ENCODE assay signal across 1 cellular context in the genomic region with DNA sequence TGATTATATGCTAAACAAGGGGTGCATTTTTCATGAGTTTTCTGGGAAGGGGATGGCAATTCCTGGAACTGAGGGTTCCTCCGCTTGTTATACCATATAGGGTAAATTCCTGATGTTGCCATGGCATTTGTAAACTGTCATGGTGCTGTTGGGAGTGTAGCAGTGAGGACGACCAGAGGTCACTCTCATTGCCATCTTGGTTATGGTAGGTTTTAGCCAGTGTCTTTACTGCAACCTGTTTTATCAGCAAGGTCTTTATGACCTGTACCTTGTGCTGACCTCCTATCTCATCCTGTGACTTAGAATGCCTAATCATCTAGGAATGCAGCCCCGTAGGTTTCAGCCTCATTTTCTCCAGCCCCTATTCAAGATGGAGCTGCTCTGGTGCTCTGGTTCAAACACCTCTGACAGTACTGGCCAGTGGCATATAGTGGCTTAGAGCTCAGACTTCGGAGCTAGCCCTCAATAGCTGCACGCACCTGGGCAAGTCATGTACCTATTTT.
TF ChIP-seq lines count a peak whose summit lies in the region.
"Not testable (repeated sequence)": the region's sequence is repeated elsewhere in the genome, so short reads cannot be mapped to it uniquely, and the experiment has no call there.

No MANE protein-coding gene starts in this region.

TF ChIP-seq in K562, 482 proteins besides CTCF, POLR2A, EP300 and RAD21 (continued from another document):
- TF ChIP-seq, protein P1, sequence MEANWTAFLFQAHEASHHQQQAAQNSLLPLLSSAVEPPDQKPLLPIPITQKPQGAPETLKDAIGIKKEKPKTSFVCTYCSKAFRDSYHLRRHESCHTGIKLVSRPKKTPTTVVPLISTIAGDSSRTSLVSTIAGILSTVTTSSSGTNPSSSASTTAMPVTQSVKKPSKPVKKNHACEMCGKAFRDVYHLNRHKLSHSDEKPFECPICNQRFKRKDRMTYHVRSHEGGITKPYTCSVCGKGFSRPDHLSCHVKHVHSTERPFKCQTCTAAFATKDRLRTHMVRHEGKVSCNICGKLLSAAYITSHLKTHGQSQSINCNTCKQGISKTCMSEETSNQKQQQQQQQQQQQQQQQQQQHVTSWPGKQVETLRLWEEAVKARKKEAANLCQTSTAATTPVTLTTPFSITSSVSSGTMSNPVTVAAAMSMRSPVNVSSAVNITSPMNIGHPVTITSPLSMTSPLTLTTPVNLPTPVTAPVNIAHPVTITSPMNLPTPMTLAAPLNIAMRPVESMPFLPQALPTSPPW (CRISPR knock-in tag; IDR thresholded peaks at IDR 0.05), result peak; percentile 37
- TF ChIP-seq NR2C1 (IDR thresholded peaks at IDR 0.05); ATF1 (CRISPR knock-in tag; IDR thresholded peaks at IDR 0.05): not testable (repeated sequence)
- TF ChIP-seq NR2C1 (tag; IDR thresholded peaks at IDR 0.05) (peak; percentile 89), CXXC5 (CRISPR knock-in tag; IDR thresholded peaks at IDR 0.05) (peak; percentile 65), IRF9 (tag; IDR thresholded peaks at IDR 0.05) (peak; percentile 85), THRB (CRISPR knock-in tag; conservative IDR thresholded peaks at IDR 0.05) (peak; percentile 52; the same call in 1 of the 2 replicates), PYGO2 (tag; IDR thresholded peaks at IDR 0.05) (peak; percentile 94), FOSL1 (tag; conservative IDR thresholded peaks at IDR 0.05) (peak; percentile 32; the same call in 1 of the 2 replicates), MAFG (tag; conservative IDR thresholded peaks at IDR 0.05) (peak; percentile 60), ZNF41 (CRISPR knock-in tag; conservative IDR thresholded peaks at IDR 0.05) (peak; percentile 85), OTX1 (CRISPR knock-in tag; IDR thresholded peaks at IDR 0.05) (peak; percentile 95), ZNF354B (CRISPR knock-in tag; IDR thresholded peaks at IDR 0.05) (peak; percentile 67; the same call in 1 of the 2 replicates), ZKSCAN8 (CRISPR knock-in tag; IDR thresholded peaks at IDR 0.05) (peak; percentile 28; the same call in 1 of the 2 replicates), ZNF79 (CRISPR knock-in tag; IDR thresholded peaks at IDR 0.05; ENCODE audit: low read depth) (peak; percentile 54; the same call in 1 of the 2 replicates), ZNF583 (CRISPR knock-in tag; IDR thresholded peaks at IDR 0.05) (peak; percentile 85; the same call in 1 of the 2 replicates), ZNF175 (CRISPR knock-in tag; IDR thresholded peaks at IDR 0.05; ENCODE audit: low read depth) (peak; percentile 95), ZNF644 (tag; IDR thresholded peaks at IDR 0.05; ENCODE audit: low read depth) (0 out of 2 replicates have a peak, but pooled peaks have one; percentile 83), GTF2A2 (tag; IDR thresholded peaks at IDR 0.05) (peak; percentile 86), NFE2 (IDR thresholded peaks at IDR 0.05; ENCODE audit: low read depth) (peak; percentile 3; the same call in 1 of the 2 replicates), SRF (CRISPR knock-in tag; IDR thresholded peaks at IDR 0.05) (peak; percentile 75 to 89), TAF7 (tag; IDR thresholded peaks at IDR 0.05) (peak; percentile 77), ZNF76 (CRISPR knock-in tag; IDR thresholded peaks at IDR 0.05; ENCODE audit: borderline replicate concordance) (peak; percentile 91; the same call in 1 of the 2 replicates), KLF13 (tag; IDR thresholded peaks at IDR 0.05; ENCODE audit: borderline replicate concordance, low read depth) (0 out of 2 replicates have a peak, but pooled peaks have one; percentile 27), MEF2D (tag; conservative IDR thresholded peaks at IDR 0.05; ENCODE audit: low read depth) (peak; percentile 86), PTTG1 (tag; IDR thresholded peaks at IDR 0.05; ENCODE audit: low read depth) (peak; percentile 89), RFX1 (IDR thresholded peaks at IDR 0.05) (peak; percentile 87), ATF1 (tag; IDR thresholded peaks at IDR 0.05) (peak; percentile 61; the same call in 1 of the 2 replicates), HIVEP1 (CRISPR knock-in tag; IDR thresholded peaks at IDR 0.05) (peak; percentile 85), NFRKB (IDR thresholded peaks at IDR 0.05; ENCODE audit: low read depth) (peak; percentile 42; the same call in 1 of the 2 replicates), KLF1 (tag; IDR thresholded peaks at IDR 0.05) (peak; percentile 68), SMAD3 (CRISPR knock-in tag; conservative IDR thresholded peaks at IDR 0.05) (peak; percentile 87; the same call in 1 of the 2 replicates)
- TF ChIP-seq, protein P2, sequence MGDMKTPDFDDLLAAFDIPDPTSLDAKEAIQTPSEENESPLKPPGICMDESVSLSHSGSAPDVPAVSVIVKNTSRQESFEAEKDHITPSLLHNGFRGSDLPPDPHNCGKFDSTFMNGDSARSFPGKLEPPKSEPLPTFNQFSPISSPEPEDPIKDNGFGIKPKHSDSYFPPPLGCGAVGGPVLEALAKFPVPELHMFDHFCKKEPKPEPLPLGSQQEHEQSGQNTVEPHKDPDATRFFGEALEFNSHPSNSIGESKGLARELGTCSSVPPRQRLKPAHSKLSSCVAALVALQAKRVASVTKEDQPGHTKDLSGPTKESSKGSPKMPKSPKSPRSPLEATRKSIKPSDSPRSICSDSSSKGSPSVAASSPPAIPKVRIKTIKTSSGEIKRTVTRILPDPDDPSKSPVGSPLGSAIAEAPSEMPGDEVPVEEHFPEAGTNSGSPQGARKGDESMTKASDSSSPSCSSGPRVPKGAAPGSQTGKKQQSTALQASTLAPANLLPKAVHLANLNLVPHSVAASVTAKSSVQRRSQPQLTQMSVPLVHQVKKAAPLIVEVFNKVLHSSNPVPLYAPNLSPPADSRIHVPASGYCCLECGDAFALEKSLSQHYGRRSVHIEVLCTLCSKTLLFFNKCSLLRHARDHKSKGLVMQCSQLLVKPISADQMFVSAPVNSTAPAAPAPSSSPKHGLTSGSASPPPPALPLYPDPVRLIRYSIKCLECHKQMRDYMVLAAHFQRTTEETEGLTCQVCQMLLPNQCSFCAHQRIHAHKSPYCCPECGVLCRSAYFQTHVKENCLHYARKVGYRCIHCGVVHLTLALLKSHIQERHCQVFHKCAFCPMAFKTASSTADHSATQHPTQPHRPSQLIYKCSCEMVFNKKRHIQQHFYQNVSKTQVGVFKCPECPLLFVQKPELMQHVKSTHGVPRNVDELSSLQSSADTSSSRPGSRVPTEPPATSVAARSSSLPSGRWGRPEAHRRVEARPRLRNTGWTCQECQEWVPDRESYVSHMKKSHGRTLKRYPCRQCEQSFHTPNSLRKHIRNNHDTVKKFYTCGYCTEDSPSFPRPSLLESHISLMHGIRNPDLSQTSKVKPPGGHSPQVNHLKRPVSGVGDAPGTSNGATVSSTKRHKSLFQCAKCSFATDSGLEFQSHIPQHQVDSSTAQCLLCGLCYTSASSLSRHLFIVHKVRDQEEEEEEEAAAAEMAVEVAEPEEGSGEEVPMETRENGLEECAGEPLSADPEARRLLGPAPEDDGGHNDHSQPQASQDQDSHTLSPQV (IDR thresholded peaks at IDR 0.05), result peak; percentile 92
- TF ChIP-seq, protein P3, sequence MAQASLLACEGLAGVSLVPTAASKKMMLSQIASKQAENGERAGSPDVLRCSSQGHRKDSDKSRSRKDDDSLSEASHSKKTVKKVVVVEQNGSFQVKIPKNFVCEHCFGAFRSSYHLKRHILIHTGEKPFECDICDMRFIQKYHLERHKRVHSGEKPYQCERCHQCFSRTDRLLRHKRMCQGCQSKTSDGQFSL (CRISPR knock-in tag; IDR thresholded peaks at IDR 0.05), result not testable (repeated sequence)
- TF ChIP-seq, protein P3 (tag; IDR thresholded peaks at IDR 0.05), result peak in 1 of 2 experiments; percentile 93; a peak in 2 of 4 replicates
- TF ChIP-seq, protein P4, sequence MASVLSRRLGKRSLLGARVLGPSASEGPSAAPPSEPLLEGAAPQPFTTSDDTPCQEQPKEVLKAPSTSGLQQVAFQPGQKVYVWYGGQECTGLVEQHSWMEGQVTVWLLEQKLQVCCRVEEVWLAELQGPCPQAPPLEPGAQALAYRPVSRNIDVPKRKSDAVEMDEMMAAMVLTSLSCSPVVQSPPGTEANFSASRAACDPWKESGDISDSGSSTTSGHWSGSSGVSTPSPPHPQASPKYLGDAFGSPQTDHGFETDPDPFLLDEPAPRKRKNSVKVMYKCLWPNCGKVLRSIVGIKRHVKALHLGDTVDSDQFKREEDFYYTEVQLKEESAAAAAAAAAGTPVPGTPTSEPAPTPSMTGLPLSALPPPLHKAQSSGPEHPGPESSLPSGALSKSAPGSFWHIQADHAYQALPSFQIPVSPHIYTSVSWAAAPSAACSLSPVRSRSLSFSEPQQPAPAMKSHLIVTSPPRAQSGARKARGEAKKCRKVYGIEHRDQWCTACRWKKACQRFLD (CRISPR knock-in tag; IDR thresholded peaks at IDR 0.05), result peak; percentile 96
- TF ChIP-seq, protein P5, sequence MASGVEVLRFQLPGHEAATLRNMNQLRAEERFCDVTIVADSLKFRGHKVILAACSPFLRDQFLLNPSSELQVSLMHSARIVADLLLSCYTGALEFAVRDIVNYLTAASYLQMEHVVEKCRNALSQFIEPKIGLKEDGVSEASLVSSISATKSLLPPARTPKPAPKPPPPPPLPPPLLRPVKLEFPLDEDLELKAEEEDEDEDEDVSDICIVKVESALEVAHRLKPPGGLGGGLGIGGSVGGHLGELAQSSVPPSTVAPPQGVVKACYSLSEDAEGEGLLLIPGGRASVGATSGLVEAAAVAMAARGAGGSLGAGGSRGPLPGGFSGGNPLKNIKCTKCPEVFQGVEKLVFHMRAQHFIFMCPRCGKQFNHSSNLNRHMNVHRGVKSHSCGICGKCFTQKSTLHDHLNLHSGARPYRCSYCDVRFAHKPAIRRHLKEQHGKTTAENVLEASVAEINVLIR (CRISPR knock-in tag; IDR thresholded peaks at IDR 0.05), result 0 out of 2 replicates have a peak, but pooled peaks have one; percentile 23
- TF ChIP-seq, protein P6, sequence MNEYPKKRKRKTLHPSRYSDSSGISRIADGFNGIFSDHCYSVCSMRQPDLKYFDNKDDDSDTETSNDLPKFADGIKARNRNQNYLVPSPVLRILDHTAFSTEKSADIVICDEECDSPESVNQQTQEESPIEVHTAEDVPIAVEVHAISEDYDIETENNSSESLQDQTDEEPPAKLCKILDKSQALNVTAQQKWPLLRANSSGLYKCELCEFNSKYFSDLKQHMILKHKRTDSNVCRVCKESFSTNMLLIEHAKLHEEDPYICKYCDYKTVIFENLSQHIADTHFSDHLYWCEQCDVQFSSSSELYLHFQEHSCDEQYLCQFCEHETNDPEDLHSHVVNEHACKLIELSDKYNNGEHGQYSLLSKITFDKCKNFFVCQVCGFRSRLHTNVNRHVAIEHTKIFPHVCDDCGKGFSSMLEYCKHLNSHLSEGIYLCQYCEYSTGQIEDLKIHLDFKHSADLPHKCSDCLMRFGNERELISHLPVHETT (CRISPR knock-in tag; conservative IDR thresholded peaks at IDR 0.05 in 1 of 2, IDR thresholded peaks at IDR 0.05 in 1 of 2), result peak in 1 of 2 experiments; percentile 95; a peak in 2 of 4 replicates
